In the genomic region with DNA sequence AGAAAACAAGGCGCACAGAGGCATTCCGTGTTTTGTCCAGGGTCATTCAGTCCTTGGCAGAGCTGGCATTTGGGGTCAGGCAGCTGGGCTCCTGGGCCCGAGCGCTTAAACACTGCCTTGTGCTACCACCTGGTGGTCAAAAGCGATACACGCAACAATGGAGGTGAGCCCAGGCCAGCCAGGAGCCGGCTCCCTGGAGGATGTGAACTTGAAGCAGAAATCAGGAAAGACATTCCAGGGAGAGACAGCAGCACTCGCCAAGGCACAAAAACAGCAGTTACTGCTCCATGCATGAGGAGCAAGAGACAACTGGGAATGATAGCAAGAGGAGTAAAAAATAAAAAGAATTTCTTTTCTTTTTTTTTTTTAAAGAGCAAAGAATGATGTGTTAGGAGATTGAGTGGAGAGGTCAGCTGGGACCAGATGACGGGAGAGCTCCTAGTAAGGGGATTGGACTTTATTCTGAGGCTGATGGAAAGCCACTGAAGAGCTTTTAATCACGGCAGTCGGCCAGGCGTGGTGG, we compare ENCODE assay signal across 1 cellular context.
TF ChIP-seq lines count a peak whose summit lies in the region.

No MANE protein-coding gene starts in this region.

TF ChIP-seq in HepG2, 621 proteins besides CTCF, POLR2A, EP300 and RAD21 (continued from another document and continues in another):
- TF ChIP-seq, protein P1, sequence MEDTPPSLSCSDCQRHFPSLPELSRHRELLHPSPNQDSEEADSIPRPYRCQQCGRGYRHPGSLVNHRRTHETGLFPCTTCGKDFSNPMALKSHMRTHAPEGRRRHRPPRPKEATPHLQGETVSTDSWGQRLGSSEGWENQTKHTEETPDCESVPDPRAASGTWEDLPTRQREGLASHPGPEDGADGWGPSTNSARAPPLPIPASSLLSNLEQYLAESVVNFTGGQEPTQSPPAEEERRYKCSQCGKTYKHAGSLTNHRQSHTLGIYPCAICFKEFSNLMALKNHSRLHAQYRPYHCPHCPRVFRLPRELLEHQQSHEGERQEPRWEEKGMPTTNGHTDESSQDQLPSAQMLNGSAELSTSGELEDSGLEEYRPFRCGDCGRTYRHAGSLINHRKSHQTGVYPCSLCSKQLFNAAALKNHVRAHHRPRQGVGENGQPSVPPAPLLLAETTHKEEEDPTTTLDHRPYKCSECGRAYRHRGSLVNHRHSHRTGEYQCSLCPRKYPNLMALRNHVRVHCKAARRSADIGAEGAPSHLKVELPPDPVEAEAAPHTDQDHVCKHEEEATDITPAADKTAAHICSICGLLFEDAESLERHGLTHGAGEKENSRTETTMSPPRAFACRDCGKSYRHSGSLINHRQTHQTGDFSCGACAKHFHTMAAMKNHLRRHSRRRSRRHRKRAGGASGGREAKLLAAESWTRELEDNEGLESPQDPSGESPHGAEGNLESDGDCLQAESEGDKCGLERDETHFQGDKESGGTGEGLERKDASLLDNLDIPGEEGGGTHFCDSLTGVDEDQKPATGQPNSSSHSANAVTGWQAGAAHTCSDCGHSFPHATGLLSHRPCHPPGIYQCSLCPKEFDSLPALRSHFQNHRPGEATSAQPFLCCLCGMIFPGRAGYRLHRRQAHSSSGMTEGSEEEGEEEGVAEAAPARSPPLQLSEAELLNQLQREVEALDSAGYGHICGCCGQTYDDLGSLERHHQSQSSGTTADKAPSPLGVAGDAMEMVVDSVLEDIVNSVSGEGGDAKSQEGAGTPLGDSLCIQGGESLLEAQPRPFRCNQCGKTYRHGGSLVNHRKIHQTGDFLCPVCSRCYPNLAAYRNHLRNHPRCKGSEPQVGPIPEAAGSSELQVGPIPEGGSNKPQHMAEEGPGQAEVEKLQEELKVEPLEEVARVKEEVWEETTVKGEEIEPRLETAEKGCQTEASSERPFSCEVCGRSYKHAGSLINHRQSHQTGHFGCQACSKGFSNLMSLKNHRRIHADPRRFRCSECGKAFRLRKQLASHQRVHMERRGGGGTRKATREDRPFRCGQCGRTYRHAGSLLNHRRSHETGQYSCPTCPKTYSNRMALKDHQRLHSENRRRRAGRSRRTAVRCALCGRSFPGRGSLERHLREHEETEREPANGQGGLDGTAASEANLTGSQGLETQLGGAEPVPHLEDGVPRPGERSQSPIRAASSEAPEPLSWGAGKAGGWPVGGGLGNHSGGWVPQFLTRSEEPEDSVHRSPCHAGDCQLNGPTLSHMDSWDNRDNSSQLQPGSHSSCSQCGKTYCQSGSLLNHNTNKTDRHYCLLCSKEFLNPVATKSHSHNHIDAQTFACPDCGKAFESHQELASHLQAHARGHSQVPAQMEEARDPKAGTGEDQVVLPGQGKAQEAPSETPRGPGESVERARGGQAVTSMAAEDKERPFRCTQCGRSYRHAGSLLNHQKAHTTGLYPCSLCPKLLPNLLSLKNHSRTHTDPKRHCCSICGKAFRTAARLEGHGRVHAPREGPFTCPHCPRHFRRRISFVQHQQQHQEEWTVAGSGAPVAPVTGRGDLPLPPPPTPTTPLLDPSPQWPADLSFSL (CRISPR knock-in tag; IDR thresholded peaks at IDR 0.05): no peak
- TF ChIP-seq TCF7 (IDR thresholded peaks at IDR 0.05; ENCODE audit: low read depth) (no peak), CBX5 (CRISPR knock-in tag; IDR thresholded peaks at IDR 0.05; ENCODE audit: borderline replicate concordance) (peak; percentile 80; the same call in 1 of the 2 replicates), ZNF75D (CRISPR knock-in tag; IDR thresholded peaks at IDR 0.05; ENCODE audit: borderline replicate concordance) (no peak), STAT5B (CRISPR knock-in tag; IDR thresholded peaks at IDR 0.05) (0 out of 2 replicates have a peak, but pooled peaks have one; percentile 49), ZNF850 (CRISPR knock-in tag; conservative IDR thresholded peaks at IDR 0.05) (no peak), HDAC2 (CRISPR knock-in tag; IDR thresholded peaks at IDR 0.05) (peak; percentile 53; the same call in 1 of the 2 replicates), PAF1 (CRISPR knock-in tag; IDR thresholded peaks at IDR 0.05) (no peak), ZNF772 (CRISPR knock-in tag; IDR thresholded peaks at IDR 0.05) (peak; percentile 55; the same call in 1 of the 2 replicates), SNAI1 (CRISPR knock-in tag; IDR thresholded peaks at IDR 0.05; ENCODE audit: borderline replicate concordance) (no peak), KDM5B (CRISPR knock-in tag; IDR thresholded peaks at IDR 0.05; ENCODE audit: borderline replicate concordance) (peak; percentile 70; the same call in 1 of the 2 replicates), ESRRA (CRISPR knock-in tag; IDR thresholded peaks at IDR 0.05; ENCODE audit: low read depth) (peak; percentile 71), ZNF430 (CRISPR knock-in tag; IDR thresholded peaks at IDR 0.05) (no peak), MAFG (CRISPR knock-in tag; IDR thresholded peaks at IDR 0.05) (no peak), FOXC1 (CRISPR knock-in tag; IDR thresholded peaks at IDR 0.05; ENCODE audit: borderline replicate concordance) (peak; percentile 78; the same call in 1 of the 2 replicates), ZNF292 (CRISPR knock-in tag; IDR thresholded peaks at IDR 0.05; ENCODE audit: borderline replicate concordance, low read depth) (no peak), ZKSCAN5 (CRISPR knock-in tag; IDR thresholded peaks at IDR 0.05) (no peak)
- TF ChIP-seq, protein P2, sequence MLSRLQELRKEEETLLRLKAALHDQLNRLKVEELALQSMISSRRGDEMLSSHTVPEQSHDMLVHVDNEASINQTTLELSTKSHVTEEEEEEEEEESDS (CRISPR knock-in tag; IDR thresholded peaks at IDR 0.05; ENCODE audit: borderline replicate concordance): 0 out of 2 replicates have a peak, but pooled peaks have one; percentile 61
- TF ChIP-seq, protein P3, sequence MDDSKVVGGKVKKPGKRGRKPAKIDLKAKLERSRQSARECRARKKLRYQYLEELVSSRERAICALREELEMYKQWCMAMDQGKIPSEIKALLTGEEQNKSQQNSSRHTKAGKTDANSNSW (CRISPR knock-in tag; IDR thresholded peaks at IDR 0.05; ENCODE audit: borderline replicate concordance): no peak
- TF ChIP-seq, protein P4, sequence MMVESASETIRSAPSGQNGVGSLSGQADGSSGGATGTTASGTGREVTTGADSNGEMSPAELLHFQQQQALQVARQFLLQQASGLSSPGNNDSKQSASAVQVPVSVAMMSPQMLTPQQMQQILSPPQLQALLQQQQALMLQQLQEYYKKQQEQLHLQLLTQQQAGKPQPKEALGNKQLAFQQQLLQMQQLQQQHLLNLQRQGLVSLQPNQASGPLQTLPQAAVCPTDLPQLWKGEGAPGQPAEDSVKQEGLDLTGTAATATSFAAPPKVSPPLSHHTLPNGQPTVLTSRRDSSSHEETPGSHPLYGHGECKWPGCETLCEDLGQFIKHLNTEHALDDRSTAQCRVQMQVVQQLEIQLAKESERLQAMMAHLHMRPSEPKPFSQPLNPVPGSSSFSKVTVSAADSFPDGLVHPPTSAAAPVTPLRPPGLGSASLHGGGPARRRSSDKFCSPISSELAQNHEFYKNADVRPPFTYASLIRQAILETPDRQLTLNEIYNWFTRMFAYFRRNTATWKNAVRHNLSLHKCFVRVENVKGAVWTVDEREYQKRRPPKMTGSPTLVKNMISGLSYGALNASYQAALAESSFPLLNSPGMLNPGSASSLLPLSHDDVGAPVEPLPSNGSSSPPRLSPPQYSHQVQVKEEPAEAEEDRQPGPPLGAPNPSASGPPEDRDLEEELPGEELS (CRISPR knock-in tag; IDR thresholded peaks at IDR 0.05): 0 out of 2 replicates have a peak, but pooled peaks have one; percentile 13
- TF ChIP-seq, protein P5, sequence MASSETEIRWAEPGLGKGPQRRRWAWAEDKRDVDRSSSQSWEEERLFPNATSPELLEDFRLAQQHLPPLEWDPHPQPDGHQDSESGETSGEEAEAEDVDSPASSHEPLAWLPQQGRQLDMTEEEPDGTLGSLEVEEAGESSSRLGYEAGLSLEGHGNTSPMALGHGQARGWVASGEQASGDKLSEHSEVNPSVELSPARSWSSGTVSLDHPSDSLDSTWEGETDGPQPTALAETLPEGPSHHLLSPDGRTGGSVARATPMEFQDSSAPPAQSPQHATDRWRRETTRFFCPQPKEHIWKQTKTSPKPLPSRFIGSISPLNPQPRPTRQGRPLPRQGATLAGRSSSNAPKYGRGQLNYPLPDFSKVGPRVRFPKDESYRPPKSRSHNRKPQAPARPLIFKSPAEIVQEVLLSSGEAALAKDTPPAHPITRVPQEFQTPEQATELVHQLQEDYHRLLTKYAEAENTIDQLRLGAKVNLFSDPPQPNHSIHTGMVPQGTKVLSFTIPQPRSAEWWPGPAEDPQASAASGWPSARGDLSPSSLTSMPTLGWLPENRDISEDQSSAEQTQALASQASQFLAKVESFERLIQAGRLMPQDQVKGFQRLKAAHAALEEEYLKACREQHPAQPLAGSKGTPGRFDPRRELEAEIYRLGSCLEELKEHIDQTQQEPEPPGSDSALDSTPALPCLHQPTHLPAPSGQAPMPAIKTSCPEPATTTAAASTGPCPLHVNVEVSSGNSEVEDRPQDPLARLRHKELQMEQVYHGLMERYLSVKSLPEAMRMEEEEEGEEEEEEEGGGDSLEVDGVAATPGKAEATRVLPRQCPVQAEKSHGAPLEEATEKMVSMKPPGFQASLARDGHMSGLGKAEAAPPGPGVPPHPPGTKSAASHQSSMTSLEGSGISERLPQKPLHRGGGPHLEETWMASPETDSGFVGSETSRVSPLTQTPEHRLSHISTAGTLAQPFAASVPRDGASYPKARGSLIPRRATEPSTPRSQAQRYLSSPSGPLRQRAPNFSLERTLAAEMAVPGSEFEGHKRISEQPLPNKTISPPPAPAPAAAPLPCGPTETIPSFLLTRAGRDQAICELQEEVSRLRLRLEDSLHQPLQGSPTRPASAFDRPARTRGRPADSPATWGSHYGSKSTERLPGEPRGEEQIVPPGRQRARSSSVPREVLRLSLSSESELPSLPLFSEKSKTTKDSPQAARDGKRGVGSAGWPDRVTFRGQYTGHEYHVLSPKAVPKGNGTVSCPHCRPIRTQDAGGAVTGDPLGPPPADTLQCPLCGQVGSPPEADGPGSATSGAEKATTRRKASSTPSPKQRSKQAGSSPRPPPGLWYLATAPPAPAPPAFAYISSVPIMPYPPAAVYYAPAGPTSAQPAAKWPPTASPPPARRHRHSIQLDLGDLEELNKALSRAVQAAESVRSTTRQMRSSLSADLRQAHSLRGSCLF (CRISPR knock-in tag; IDR thresholded peaks at IDR 0.05; ENCODE audit: borderline replicate concordance): no peak
- TF ChIP-seq, protein P6, sequence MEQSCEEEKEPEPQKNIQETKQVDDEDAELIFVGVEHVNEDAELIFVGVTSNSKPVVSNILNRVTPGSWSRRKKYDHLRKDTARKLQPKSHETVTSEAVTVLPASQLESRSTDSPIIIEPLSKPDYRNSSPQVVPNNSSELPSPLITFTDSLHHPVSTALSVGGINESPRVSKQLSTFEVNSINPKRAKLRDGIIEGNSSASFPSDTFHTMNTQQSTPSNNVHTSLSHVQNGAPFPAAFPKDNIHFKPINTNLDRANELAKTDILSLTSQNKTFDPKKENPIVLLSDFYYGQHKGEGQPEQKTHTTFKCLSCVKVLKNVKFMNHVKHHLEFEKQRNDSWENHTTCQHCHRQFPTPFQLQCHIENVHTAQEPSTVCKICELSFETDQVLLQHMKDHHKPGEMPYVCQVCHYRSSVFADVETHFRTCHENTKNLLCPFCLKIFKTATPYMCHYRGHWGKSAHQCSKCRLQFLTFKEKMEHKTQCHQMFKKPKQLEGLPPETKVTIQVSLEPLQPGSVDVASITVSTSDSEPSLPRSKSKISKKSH (CRISPR knock-in tag; IDR thresholded peaks at IDR 0.05; ENCODE audit: borderline replicate concordance): no peak
- TF ChIP-seq, protein P7, sequence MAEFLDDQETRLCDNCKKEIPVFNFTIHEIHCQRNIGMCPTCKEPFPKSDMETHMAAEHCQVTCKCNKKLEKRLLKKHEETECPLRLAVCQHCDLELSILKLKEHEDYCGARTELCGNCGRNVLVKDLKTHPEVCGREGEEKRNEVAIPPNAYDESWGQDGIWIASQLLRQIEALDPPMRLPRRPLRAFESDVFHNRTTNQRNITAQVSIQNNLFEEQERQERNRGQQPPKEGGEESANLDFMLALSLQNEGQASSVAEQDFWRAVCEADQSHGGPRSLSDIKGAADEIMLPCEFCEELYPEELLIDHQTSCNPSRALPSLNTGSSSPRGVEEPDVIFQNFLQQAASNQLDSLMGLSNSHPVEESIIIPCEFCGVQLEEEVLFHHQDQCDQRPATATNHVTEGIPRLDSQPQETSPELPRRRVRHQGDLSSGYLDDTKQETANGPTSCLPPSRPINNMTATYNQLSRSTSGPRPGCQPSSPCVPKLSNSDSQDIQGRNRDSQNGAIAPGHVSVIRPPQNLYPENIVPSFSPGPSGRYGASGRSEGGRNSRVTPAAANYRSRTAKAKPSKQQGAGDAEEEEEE (CRISPR knock-in tag; IDR thresholded peaks at IDR 0.05; ENCODE audit: borderline replicate concordance): peak; percentile 88; the same call in 1 of the 2 replicates
- TF ChIP-seq, protein P8, sequence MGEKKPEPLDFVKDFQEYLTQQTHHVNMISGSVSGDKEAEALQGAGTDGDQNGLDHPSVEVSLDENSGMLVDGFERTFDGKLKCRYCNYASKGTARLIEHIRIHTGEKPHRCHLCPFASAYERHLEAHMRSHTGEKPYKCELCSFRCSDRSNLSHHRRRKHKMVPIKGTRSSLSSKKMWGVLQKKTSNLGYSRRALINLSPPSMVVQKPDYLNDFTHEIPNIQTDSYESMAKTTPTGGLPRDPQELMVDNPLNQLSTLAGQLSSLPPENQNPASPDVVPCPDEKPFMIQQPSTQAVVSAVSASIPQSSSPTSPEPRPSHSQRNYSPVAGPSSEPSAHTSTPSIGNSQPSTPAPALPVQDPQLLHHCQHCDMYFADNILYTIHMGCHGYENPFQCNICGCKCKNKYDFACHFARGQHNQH (CRISPR knock-in tag; IDR thresholded peaks at IDR 0.05): peak; percentile 55; the same call in 1 of the 2 replicates
- TF ChIP-seq, protein P9, sequence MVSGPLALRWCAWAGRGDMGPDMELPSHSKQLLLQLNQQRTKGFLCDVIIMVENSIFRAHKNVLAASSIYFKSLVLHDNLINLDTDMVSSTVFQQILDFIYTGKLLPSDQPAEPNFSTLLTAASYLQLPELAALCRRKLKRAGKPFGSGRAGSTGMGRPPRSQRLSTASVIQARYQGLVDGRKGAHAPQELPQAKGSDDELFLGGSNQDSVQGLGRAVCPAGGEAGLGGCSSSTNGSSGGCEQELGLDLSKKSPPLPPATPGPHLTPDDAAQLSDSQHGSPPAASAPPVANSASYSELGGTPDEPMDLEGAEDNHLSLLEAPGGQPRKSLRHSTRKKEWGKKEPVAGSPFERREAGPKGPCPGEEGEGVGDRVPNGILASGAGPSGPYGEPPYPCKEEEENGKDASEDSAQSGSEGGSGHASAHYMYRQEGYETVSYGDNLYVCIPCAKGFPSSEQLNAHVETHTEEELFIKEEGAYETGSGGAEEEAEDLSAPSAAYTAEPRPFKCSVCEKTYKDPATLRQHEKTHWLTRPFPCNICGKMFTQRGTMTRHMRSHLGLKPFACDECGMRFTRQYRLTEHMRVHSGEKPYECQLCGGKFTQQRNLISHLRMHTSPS (CRISPR knock-in tag; IDR thresholded peaks at IDR 0.05; ENCODE audit: low read depth): no peak
- TF ChIP-seq, protein P10, sequence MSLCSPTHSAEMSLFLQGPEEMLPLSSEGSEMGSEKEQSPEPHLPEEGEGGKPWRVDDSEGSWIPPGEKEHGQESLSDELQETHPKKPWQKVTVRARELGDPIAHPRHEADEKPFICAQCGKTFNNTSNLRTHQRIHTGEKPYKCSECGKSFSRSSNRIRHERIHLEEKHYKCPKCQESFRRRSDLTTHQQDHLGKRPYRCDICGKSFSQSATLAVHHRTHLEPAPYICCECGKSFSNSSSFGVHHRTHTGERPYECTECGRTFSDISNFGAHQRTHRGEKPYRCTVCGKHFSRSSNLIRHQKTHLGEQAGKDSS (CRISPR knock-in tag; IDR thresholded peaks at IDR 0.05; ENCODE audit: borderline replicate concordance, low read depth): peak; percentile 78; the same call in 1 of the 2 replicates
- TF ChIP-seq, protein P11, sequence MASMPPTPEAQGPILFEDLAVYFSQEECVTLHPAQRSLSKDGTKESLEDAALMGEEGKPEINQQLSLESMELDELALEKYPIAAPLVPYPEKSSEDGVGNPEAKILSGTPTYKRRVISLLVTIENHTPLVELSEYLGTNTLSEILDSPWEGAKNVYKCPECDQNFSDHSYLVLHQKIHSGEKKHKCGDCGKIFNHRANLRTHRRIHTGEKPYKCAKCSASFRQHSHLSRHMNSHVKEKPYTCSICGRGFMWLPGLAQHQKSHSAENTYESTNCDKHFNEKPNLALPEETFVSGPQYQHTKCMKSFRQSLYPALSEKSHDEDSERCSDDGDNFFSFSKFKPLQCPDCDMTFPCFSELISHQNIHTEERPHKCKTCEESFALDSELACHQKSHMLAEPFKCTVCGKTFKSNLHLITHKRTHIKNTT (CRISPR knock-in tag; IDR thresholded peaks at IDR 0.05): no peak
